ENCODE assay signal across 2 cellular contexts in the genomic region with DNA sequence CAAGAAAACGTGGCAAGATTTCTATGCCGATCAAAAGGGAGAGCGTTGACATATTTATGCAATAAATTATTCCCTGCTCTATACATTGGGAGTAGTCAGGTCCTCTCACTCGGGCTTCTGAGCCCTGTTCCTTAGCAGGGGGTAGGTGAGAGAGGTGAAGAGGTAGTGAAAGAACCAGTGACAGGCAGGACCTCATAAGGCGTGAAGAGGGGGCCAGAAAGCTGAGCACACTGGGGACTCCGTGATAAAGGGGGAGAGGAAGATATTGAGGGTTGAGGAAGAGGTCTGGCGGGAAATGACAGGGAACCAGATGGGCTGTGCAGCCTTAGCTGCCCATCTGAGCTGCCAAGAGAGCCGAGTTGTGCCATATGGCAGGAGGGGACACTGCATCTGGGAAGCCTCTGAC.
TF ChIP-seq lines count a peak whose summit lies in the region.

No MANE protein-coding gene starts in this region.

TF ChIP-seq in GM12891, 5 proteins besides CTCF, POLR2A, EP300 and RAD21:
- TF ChIP-seq POLR2AphosphoS5 (IDR thresholded peaks at IDR 0.05; ENCODE audit: low read depth, low read length) (no peak), POU2F2 (IDR thresholded peaks at IDR 0.05; ENCODE audit: low read depth, low read length) (no peak), SPI1 (IDR thresholded peaks at IDR 0.05; ENCODE audit: low read depth, low read length) (no peak), TAF1 (IDR thresholded peaks at IDR 0.05; ENCODE audit: low read depth, low read length) (no peak), PAX5 (IDR thresholded peaks at IDR 0.05; ENCODE audit: insufficient read depth, low read length, severe bottlenecking) (no peak)

TF ChIP-seq in endothelial cell of umbilical vein, 7 proteins besides CTCF, POLR2A, EP300 and RAD21:
- peak; percentile 43 for TF ChIP-seq EZH2 (IDR thresholded peaks at IDR 0.05; ENCODE audit: borderline replicate concordance, low read depth, low read length, severe bottlenecking)
- no peak for TF ChIP-seq MYC (IDR thresholded peaks at IDR 0.05; ENCODE audit: low read depth, low read length)
